Comparison of ENCODE assay signal across 28 cellular contexts in genomic region chr13:45015300-45015699, GRCh38. TPM values are rescaled to one million over a fixed set of nuclear protein-coding genes. Genes with fewer than 3 reads are reported as not detected.
A peak's percentile ranks its signal among the peaks of the same experiment; 100 is the strongest.
DNase-seq lines count a peak whose midpoint lies in the region; FAIRE-seq and TF ChIP-seq lines count a peak whose summit lies in the region.
"Had no signal": no experiment of that assay in that cellular context is flagged by ENCODE, and none has a peak within 500 bp of the region (broad histone marks: within the 10 kb centered on the region; RNA-seq: fewer than 3 reads in every experiment).

No MANE protein-coding gene starts in this region.

- H3K9me3 Mint-ChIP-seq in CD14-positive monocyte = peaks cover 0 to 10% (median 3%) of the 10 kb centered on the region in 7 donors
- H3K9me3 Mint-ChIP-seq: central memory CD8-positive, alpha-beta T cell; HFFc6; immature natural killer cell; natural killer cell treated with Interleukin-12 subunit alpha and Interleukin-12 subunit beta and Interleukin-15 and Interleukin-18, amount 100 ng/mL, for 72 hours; stimulated activated naive CD8-positive, alpha-beta T cell treated with anti-CD3 and anti-CD28 coated beads, Interleukin-15, amount 100 ng/mL, for 72 hours had no signal

- no peak for FAIRE-seq in bronchial epithelial cell (lab: Jason Lieb, UNC)
- FAIRE-seq: K562 had no signal

- TF ChIP-seq CTCF in bronchial epithelial cell (IDR thresholded peaks at IDR 0.05; ENCODE audit: insufficient read depth, low read length, severe bottlenecking) (no peak), kidney epithelial cell (IDR thresholded peaks at IDR 0.05; ENCODE audit: insufficient read depth, low read length, poor library complexity, severe bottlenecking) (no peak), CD14-positive monocyte (IDR thresholded peaks at IDR 0.05) (no peak)

- no peaks in the 10 kb centered on the region for H3K27me3 Mint-ChIP-seq in CD14-positive monocyte (ENCODE audit: low read depth in 3 of 3)
- H3K27me3 Mint-ChIP-seq: central memory CD8-positive, alpha-beta T cell; natural killer cell treated with Interleukin-12 subunit alpha and Interleukin-12 subunit beta and Interleukin-15 and Interleukin-18, amount 100 ng/mL, for 72 hours; stimulated activated naive CD8-positive, alpha-beta T cell treated with anti-CD3 and anti-CD28 coated beads, Interleukin-15, amount 100 ng/mL, for 72 hours; T-helper 17 cell had no signal

- DNase-seq in EL (peak; percentile 2), bronchial epithelial cell (ENCODE audit: low read depth) (peak; percentile 12), kidney epithelial cell (ENCODE audit: low read depth) (peak; percentile 9), NCI-H187 treated with DMSO at 0.1 percent for 48 hours (lab: John Stamatoyannopoulos, UW) (no peak), CD14-positive monocyte (ENCODE audit: low spot score) (no peak)
- no peak for DNase-seq in activated effector memory CD4-positive, alpha-beta T cell treated with Interleukin-2 at 50 U/mL for 16 hours
- DNase-seq: activated naive CD4-positive, alpha-beta T cell treated with anti-CD3 and anti-CD28 coated beads, Interleukin-2, amount 50 U/mL, for 16 hours; anterior cingulate cortex; HFFc6; immature natural killer cell; left ventricle myocardium superior; midbrain; NCI-H1436 treated with DMSO at 0.1 percent for 48 hours; NCI-H2171 treated with DMSO at 0.1 percent for 48 hours; NCI-H524; pancreas; right lobe of liver; stimulated activated CD4-positive, alpha-beta T cell treated with anti-CD3 and anti-CD28 coated beads, Interleukin-4, amount 100 ng/mL, for 4 hours; stimulated activated naive CD8-positive, alpha-beta T cell treated with anti-CD3 and anti-CD28 coated beads, Interleukin-15, amount 100 ng/mL, for 72 hours; T-helper 17 cell; thyroid gland had no signal

- no peak for TF ChIP-seq EP300 in Ishikawa (IDR thresholded peaks at IDR 0.05; ENCODE audit: borderline replicate concordance)

- H3K36me3 ChIP-seq in bronchial epithelial cell (ENCODE audit: control insufficient read depth, insufficient read depth, low read length) = peaks cover 7% of the 10 kb centered on the region
- no peaks in the 10 kb centered on the region for H3K36me3 ChIP-seq in kidney epithelial cell (ENCODE audit: control insufficient read depth, insufficient read depth, low read length)

- H3K4me3 Mint-ChIP-seq in CD14-positive monocyte = no peak overlapping the region
- H3K4me3 Mint-ChIP-seq: central memory CD8-positive, alpha-beta T cell; HFFc6; immature natural killer cell; natural killer cell treated with Interleukin-12 subunit alpha and Interleukin-12 subunit beta and Interleukin-15 and Interleukin-18, amount 100 ng/mL, for 72 hours; stimulated activated naive CD8-positive, alpha-beta T cell treated with anti-CD3 and anti-CD28 coated beads, Interleukin-15, amount 100 ng/mL, for 72 hours; T-helper 17 cell had no signal

- no peak overlapping the region for H3K4me3 ChIP-seq in bronchial epithelial cell (ENCODE audit: low read depth, low read length)
- H3K4me3 ChIP-seq in kidney epithelial cell (ENCODE audit: low read depth, low read length) = no peak overlapping the region
- H3K4me3 ChIP-seq: hepatocyte, K562, pancreas, right lobe of liver, SK-N-MC, thyroid gland had no signal

- intact Hi-C loops in CD14-positive monocyte (cut with micrococcal nuclease) = no loop called here

- peaks cover 43 to 73% of the 10 kb centered on the region in 2 donors for H3K36me3 Mint-ChIP-seq in CD14-positive monocyte

- no peak for TF ChIP-seq RAD21 in Ishikawa (IDR thresholded peaks at IDR 0.05; ENCODE audit: low read depth)

- H3K27me3 ChIP-seq in bronchial epithelial cell (ENCODE audit: control insufficient read depth, insufficient read depth, low read length) (no peaks in the 10 kb centered on the region), kidney epithelial cell (ENCODE audit: control insufficient read depth, insufficient read depth, low read length) (no peaks in the 10 kb centered on the region)
- H3K27me3 ChIP-seq: foreskin keratinocyte, hepatocyte, pancreas, right lobe of liver, thyroid gland had no signal

- H3K4me1 Mint-ChIP-seq in CD14-positive monocyte = no peaks in the 10 kb centered on the region
- H3K4me1 Mint-ChIP-seq: central memory CD8-positive, alpha-beta T cell; stimulated activated naive CD8-positive, alpha-beta T cell treated with anti-CD3 and anti-CD28 coated beads, Interleukin-15, amount 100 ng/mL, for 72 hours had no signal

- H3K27ac Mint-ChIP-seq in CD14-positive monocyte = no peak overlapping the region
- H3K27ac Mint-ChIP-seq: HFFc6; immature natural killer cell; natural killer cell treated with Interleukin-12 subunit alpha and Interleukin-12 subunit beta and Interleukin-15 and Interleukin-18, amount 100 ng/mL, for 72 hours; T-helper 17 cell had no signal

TF ChIP-seq in Ishikawa, 13 proteins besides CTCF, POLR2A, EP300 and RAD21:
- TF ChIP-seq NFIC (IDR thresholded peaks at IDR 0.05) (peak; percentile 36; the same call in 1 of the 2 replicates), REST (IDR thresholded peaks at IDR 0.05; ENCODE audit: low read depth) (no peak)
TF ChIP-seq in Ishikawa: peak in this region for 1.

RNA-seq across cellular contexts. Expression of gene GPALPP1, which starts 26.0 kb away (rescaled TPM):
- total RNA-seq in bronchial epithelial cell = 16.1 and 23.7 TPM in 2 replicates
- 26.5 and 26.9 TPM in 2 replicates for total RNA-seq in kidney epithelial cell
- 10 to 100 TPM in 1 of 2 donors, 1 to 10 TPM in 1; 9.4 to 11.4 TPM for polyA plus RNA-seq in CD14-positive monocyte

RNA-seq across cellular contexts. Expression of gene NUFIP1, which starts 26.0 kb away (rescaled TPM):
- 2.6 and 3.2 TPM in 2 replicates for total RNA-seq in bronchial epithelial cell
- 6.3 and 6.6 TPM in 2 replicates for total RNA-seq in kidney epithelial cell
- 1 to 10 TPM in 1 of 2 donors, under 1 TPM in 1; 0.95 to 1.1 TPM for polyA plus RNA-seq in CD14-positive monocyte

Comparison
In these comparisons a context has a peak if more than half of its experiments do, and no peak if none do; other contexts are left out.
1. DNase-seq: peak in EL (single experiment), bronchial epithelial cell (single experiment) and kidney epithelial cell (single experiment); none in NCI-H187 treated with DMSO at 0.1 percent for 48 hours (single experiment), CD14-positive monocyte (single experiment) and activated effector memory CD4-positive, alpha-beta T cell treated with Interleukin-2 at 50 U/mL for 16 hours (single experiment).